In the genomic region with DNA sequence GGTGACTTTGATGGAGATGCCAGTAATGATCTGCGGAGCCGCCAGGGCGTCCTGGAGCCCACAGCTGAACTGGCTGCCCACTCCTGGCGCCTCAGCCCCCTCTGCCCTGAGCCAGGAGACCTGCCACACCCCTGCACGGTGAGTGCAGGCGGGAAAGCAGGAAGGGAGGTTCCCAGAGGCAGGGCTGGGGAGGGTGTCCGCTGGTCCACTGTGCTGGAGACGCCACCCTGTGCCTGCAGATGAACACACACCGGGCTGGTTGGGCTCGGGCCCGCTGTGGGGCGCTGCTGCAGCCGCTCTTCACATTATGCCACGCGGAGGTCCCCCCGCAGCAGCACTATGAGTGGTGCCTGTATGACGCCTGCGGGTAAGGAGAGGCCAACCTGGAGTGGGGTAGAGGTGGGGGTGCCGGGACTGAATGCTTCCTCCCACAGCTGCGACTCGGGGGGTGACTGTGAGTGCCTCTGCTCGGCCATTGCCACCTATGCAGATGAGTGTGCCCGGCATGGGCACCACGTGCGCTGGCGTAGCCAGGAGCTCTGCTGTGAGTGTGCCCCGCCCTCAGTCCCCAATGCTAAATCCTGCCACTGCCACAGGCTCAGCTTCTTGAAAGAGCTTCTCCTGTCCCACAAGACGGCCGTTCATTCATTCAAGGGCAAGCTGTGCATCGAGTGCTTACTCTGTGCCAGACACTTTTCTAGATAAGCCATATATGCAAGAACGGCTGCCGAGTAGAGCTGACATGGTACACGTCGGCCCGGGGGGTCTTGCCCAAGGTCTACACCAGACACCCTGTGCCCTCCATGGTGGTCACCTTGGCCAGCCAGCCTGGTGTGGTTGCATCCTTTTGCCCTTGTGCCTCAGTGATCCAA, we compare ENCODE assay signal across 11 cellular contexts. TPM values are rescaled to one million over a fixed set of nuclear protein-coding genes. Genes with fewer than 3 reads are reported as not detected.
DNase-seq lines count a peak whose midpoint lies in the region; ATAC-seq and TF ChIP-seq lines count a peak whose summit lies in the region.
"Had no signal": no experiment of that assay in that cellular context is flagged by ENCODE, and none has a peak within 500 bp of the region (broad histone marks: within the 10 kb centered on the region; RNA-seq: fewer than 3 reads in every experiment).

No MANE protein-coding gene starts in this region.

- TF ChIP-seq POLR2A in esophagus squamous epithelium (IDR thresholded peaks at IDR 0.05), result no peak
- no peak for TF ChIP-seq POLR2A in transverse colon (IDR thresholded peaks at IDR 0.05)

- TF ChIP-seq EP300 in transverse colon (IDR thresholded peaks at IDR 0.05; ENCODE audit: low read depth), result no peak

- intact Hi-C loops in esophagus squamous epithelium (cut with DNase I) (no loop called here), transverse colon (cut with DNase I; ENCODE audit: low total_unique reads) (no loop called here)

- H3K9me3 ChIP-seq in WERI-Rb-1 (ENCODE audit: severe bottlenecking) (no peaks in the 10 kb centered on the region), esophagus squamous epithelium (no peaks in the 10 kb centered on the region), transverse colon (no peaks in the 10 kb centered on the region)

- ATAC-seq in GM21737 (IDR thresholded peaks at IDR 0.05; ENCODE audit: unreplicated experiment), result no peak

- H3K27ac ChIP-seq in WERI-Rb-1 (no peak overlapping the region), esophagus squamous epithelium (no peak overlapping the region), transverse colon (no peak overlapping the region)
- H3K27ac ChIP-seq: VCaP had no signal

- TF ChIP-seq CTCF in WERI-Rb-1 (IDR thresholded peaks at IDR 0.05; ENCODE audit: low read depth, low read length), result peak; percentile 39
- peak in 2 of 6 experiments; percentile 9 to 16 for TF ChIP-seq CTCF in esophagus squamous epithelium (IDR thresholded peaks at IDR 0.05)
- TF ChIP-seq CTCF in transverse colon (IDR thresholded peaks at IDR 0.05), result peak in 2 of 5 experiments; percentile 7 to 18

- H3K4me1 ChIP-seq in esophagus squamous epithelium, result peaks cover 3 to 31% (median 4%) of the 10 kb centered on the region in 3 donors
- peaks cover 0 to 4% (median 0%) of the 10 kb centered on the region in 4 donors for H3K4me1 ChIP-seq in transverse colon

- no peaks in the 10 kb centered on the region for H3K27me3 ChIP-seq in WERI-Rb-1 (ENCODE audit: insufficient read depth, low read depth, severe bottlenecking)
- peaks cover 3 to 78% (median 4%) of the 10 kb centered on the region in 4 donors for H3K27me3 ChIP-seq in esophagus squamous epithelium
- H3K27me3 ChIP-seq in transverse colon, result peaks cover 47% of the 10 kb centered on the region

- 40 to 68% methylated on average over 4 to 18 of the region's 35 CpGs for WGBS in esophagus squamous epithelium, 2 donors
- WGBS in transverse colon (ENCODE audit: low coverage in 1 of 2), 2 donors, result 46% methylated on average over 26 of the region's 35 CpGs; no CpG with 5 or more reads in 1 of the 2 donors

- no peaks in the 10 kb centered on the region for H3K36me3 ChIP-seq in WERI-Rb-1
- H3K36me3 ChIP-seq in esophagus squamous epithelium, result no peaks in the 10 kb centered on the region
- no peaks in the 10 kb centered on the region for H3K36me3 ChIP-seq in transverse colon

- in situ Hi-C loops in transverse colon (cut with MboI; ENCODE audit: low pct_ligation_motif_present in 1 of 4, low pct_unique_long_range_greater_than_20kb in 1 of 4, low sequenced_read_pairs in 3 of 4), result no loop called here

- peak; percentile 25 for DNase-seq in COLO668 (lab: John Stamatoyannopoulos, UW; ENCODE audit: unreplicated experiment)
- peak; percentile 85 for DNase-seq in HuH-7 (ENCODE audit: low spot score)
- DNase-seq in WERI-Rb-1, result peak; percentile 47
- peak; percentile 74 for DNase-seq in left kidney (ENCODE audit: low read depth, low spot score)
- DNase-seq in esophagus squamous epithelium (lab: John Stamatoyannopoulos, UW), result no peak
- no peak for DNase-seq in NOMO-1 treated with dmso at 0.1 percent for 144 hours (lab: John Stamatoyannopoulos, UW; ENCODE audit: unreplicated experiment)
- DNase-seq in transverse colon, result no peak
- DNase-seq: Karpas-422, small intestine had no signal

- H3K4me3 ChIP-seq in WERI-Rb-1 (ENCODE audit: low read depth, low read length) (no peak overlapping the region), esophagus squamous epithelium (no peak overlapping the region), transverse colon (no peak overlapping the region)

RNA-seq across cellular contexts. Expression of a gene that starts 14.3 kb away (rescaled TPM):
- total RNA-seq in esophagus squamous epithelium (1 to 10 TPM; 1.2 to 4.4 (median 2.0) TPM), transverse colon (1 to 10 TPM in 3 of 4 donors, under 1 TPM in 1; 0.40 to 6.7 (median 4.8) TPM)

RNA-seq across cellular contexts. Expression of a gene that starts 50.5 kb away (rescaled TPM):
- total RNA-seq in esophagus squamous epithelium (10 to 100 TPM in 2 of 4 donors, 1 to 10 TPM in 2; 7.1 to 13.2 (median 9.9) TPM), transverse colon (10 to 100 TPM; 12.7 to 23.5 (median 17.6) TPM)

Comparison
In these comparisons a context has a peak if more than half of its experiments do, and no peak if none do; other contexts are left out.
1. DNase-seq: peak in COLO668 (single experiment), HuH-7 (single experiment), WERI-Rb-1 (single experiment) and left kidney (single experiment); none in esophagus squamous epithelium (single experiment), NOMO-1 treated with dmso at 0.1 percent for 144 hours (single experiment) and transverse colon (single experiment).